13 cellular contexts compared by ENCODE assay signal in the genomic region with DNA sequence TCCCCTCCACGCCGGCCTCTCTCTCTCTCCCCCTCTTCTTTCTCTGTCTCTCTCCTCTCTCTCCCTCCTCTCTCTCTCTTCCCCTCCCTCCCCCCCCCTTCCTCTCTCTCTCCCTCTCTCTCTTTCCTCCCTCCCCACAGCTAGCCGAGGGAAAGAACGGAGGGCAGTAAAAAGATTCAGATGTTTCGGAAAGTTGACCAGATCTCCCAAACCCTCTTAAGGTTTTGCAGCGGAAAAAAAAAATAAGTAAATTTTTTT. TPM values are rescaled to one million over a fixed set of nuclear protein-coding genes. Genes with fewer than 3 reads are reported as not detected.
A peak's percentile ranks its signal among the peaks of the same experiment; 100 is the strongest.
DNase-seq lines count a peak whose midpoint lies in the region; ATAC-seq and TF ChIP-seq lines count a peak whose summit lies in the region.
"Had no signal": no experiment of that assay in that cellular context is flagged by ENCODE, and none has a peak within 500 bp of the region (broad histone marks: within the 10 kb centered on the region; RNA-seq: fewer than 3 reads in every experiment).

No MANE protein-coding gene starts in this region.

- in situ Hi-C loops in GM23248 (cut with MboI): no loop called here

- intact Hi-C loops in spleen (cut with DNase I; ENCODE audit: low total_unique reads): no loop called here

- DNase-seq in GM23248 (no peak), SJSA1 (ENCODE audit: low read depth in 1 of 2, low spot score in 2 of 2) (no peak), spleen (no peak), SIG-M5 treated with dmso at 0.1 percent for 504 hours (lab: John Stamatoyannopoulos, UW; ENCODE audit: unreplicated experiment) (no peak), NCI-H524 treated with DMSO at 0.1 percent for 48 hours (lab: John Stamatoyannopoulos, UW) (no peak)
- DNase-seq: activated CD4-positive, alpha-beta T cell treated with anti-CD3 and anti-CD28 coated beads, Interleukin-2, amount 50 U/mL, for 1 hour; activated naive CD4-positive, alpha-beta T cell; NCI-H526 treated with DMSO at 0.1 percent for 48 hours had no signal

- H3K4me1 ChIP-seq in GM23248 (ENCODE audit: insufficient read depth): no peaks in the 10 kb centered on the region
- peaks cover 42% of the 10 kb centered on the region for H3K4me1 ChIP-seq in SJSA1 (replicated peaks)
- H3K4me1 ChIP-seq in iPS-18a (ENCODE audit: control insufficient read depth, low read depth, low read length): peaks cover 15% of the 10 kb centered on the region
- H3K4me1 ChIP-seq in spleen: peaks cover 10 to 45% (median 35%) of the 10 kb centered on the region in 6 donors

- H2AFZ ChIP-seq in GM23248: no peak overlapping the region

- 0 to 8% methylated on average over 4 to 6 of the region's 6 CpGs for WGBS in GM23248 (ENCODE audit: low coverage in 1 of 2, low lambda C conversion rate in 2 of 2, missing lambda C conversion rate in 2 of 2), 2 experiments
- 9 to 10% (median 9%) methylated on average over 6 of the region's 6 CpGs for WGBS in spleen, 5 donors

- no peak for TF ChIP-seq POLR2A in spleen (IDR thresholded peaks at IDR 0.05)

- no peaks in the 10 kb centered on the region for H4K20me1 ChIP-seq in GM23248 (ENCODE audit: insufficient read depth)

- no peak overlapping the region for H3K9ac ChIP-seq in GM23248
- H3K9ac ChIP-seq in iPS-18a (ENCODE audit: low read length): no peak overlapping the region

- H3K9me3 ChIP-seq in GM23248 (ENCODE audit: low read depth) (no peaks in the 10 kb centered on the region), SJSA1 (replicated peaks) (no peaks in the 10 kb centered on the region), iPS-18a (ENCODE audit: control insufficient read depth, low read depth, low read length) (no peaks in the 10 kb centered on the region), spleen (peaks cover 0 to 4% (median 0%) of the 10 kb centered on the region in 8 donors)

- H3K36me3 ChIP-seq in GM23248 (ENCODE audit: low read depth): no peaks in the 10 kb centered on the region
- peaks cover 42% of the 10 kb centered on the region for H3K36me3 ChIP-seq in SJSA1
- H3K36me3 ChIP-seq in iPS-18a (ENCODE audit: control insufficient read depth, low read depth, low read length): no peaks in the 10 kb centered on the region
- no peaks in the 10 kb centered on the region for H3K36me3 ChIP-seq in spleen
- H3K36me3 ChIP-seq: gastroesophageal sphincter had no signal

- TF ChIP-seq CTCF in spleen (IDR thresholded peaks at IDR 0.05 in 8 of 11, conservative IDR thresholded peaks at IDR 0.05 in 3 of 11): no peak

- H3K27me3 ChIP-seq in GM23248 (replicated peaks; ENCODE audit: insufficient read depth) (peaks cover 93% of the 10 kb centered on the region), SJSA1 (replicated peaks) (no peaks in the 10 kb centered on the region), iPS-18a (ENCODE audit: control insufficient read depth, insufficient read depth, low read length) (peaks cover 100% of the 10 kb centered on the region), spleen (replicated peaks in 1 of 7) (peaks cover 10 to 100% (median 88%) of the 10 kb centered on the region in 7 donors)

- H3K4me3 ChIP-seq in GM23248: peak overlapping the region; percentile 62; the same call in 1 of the 2 replicates
- peak overlapping the region; percentile 82 for H3K4me3 ChIP-seq in SJSA1
- peak overlapping the region; percentile 41 for H3K4me3 ChIP-seq in iPS-18a (ENCODE audit: low read length)
- H3K4me3 ChIP-seq in spleen: peak overlapping the region in 7 of 8 donors; percentile 22 to 66 (median 28)
- H3K4me3 ChIP-seq: lung had no signal

- no peak for ATAC-seq in HG03095 (IDR thresholded peaks at IDR 0.05; ENCODE audit: unreplicated experiment)
- ATAC-seq in GM19452 (IDR thresholded peaks at IDR 0.05; ENCODE audit: unreplicated experiment): no peak

- no peaks in the 10 kb centered on the region for H3K9me2 ChIP-seq in GM23248 (ENCODE audit: insufficient read depth)

- no peaks in the 10 kb centered on the region for H3F3A ChIP-seq in GM23248 (ENCODE audit: insufficient read depth)

- H3K27ac ChIP-seq in GM23248 (no peak overlapping the region), SJSA1 (peak overlapping the region; percentile 32; the same call in 1 of the 2 replicates), iPS-18a (ENCODE audit: low read length) (no peak overlapping the region), spleen (no peak overlapping the region)

- H3K79me2 ChIP-seq in GM23248 (ENCODE audit: insufficient read depth): no peaks in the 10 kb centered on the region

- no peak overlapping the region for H3K4me2 ChIP-seq in GM23248 (ENCODE audit: unreplicated experiment)

RNA-seq across cellular contexts. Expression of gene ALX4, which starts 0.2 kb away (rescaled TPM):
- not detected in 2 replicates for total RNA-seq in GM23248 (2014; rRNA removed; shearing (Covaris generic))
- not detected in 2 replicates for polyA plus RNA-seq in GM23248 (2016; fragmentation: Nextera tagmentation; extraction: Ambion mirVana)
- 30.3 and 41.6 TPM in 2 replicates for total RNA-seq in SJSA1 (2014; rRNA removed; shearing (Covaris generic))
- under 1 TPM in 1 of 7 donors, not detected in 6; 0.11 TPM for total RNA-seq in spleen
- polyA plus RNA-seq in spleen: not detected

Comparison
In these comparisons a context has a peak if more than half of its experiments do, and no peak if none do; other contexts are left out.
1. H3K4me3 ChIP-seq: peak in every context shown above with its lines; median percentile 82 in SJSA1; 62 in GM23248; 41 in iPS-18a; 28 in spleen.
2. RNA of gene ALX4, which starts 0.2 kb away (total RNA-seq): 30.3 to 41.6 TPM in SJSA1; not detected in GM23248 and 0.11 TPM in spleen; every median in the first group is over 10 times any median in the second.